ENCODE assay signal across 14 cellular contexts in the genomic region with DNA sequence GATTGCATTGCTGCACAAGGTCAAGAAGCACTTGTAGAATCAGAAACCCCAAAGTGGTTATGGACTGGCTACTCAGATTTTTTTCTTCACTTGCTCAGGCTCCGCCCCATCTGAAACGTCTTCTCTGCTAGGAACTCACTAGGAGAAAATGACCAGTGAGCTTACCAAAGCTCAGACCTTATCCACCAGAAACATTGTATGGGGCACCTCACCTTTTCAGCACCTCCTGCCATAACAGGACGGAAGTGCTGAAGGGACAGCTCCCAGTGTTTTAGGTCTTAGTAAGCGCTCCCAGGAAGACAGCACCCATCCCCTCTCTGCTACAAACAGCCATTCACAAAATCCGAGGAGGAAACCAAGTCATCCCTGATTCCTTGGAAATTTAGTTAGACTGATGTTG. TPM values are rescaled to one million over a fixed set of nuclear protein-coding genes. Genes with fewer than 3 reads are reported as not detected.
DNase-seq lines count a peak whose midpoint lies in the region; ATAC-seq and TF ChIP-seq lines count a peak whose summit lies in the region.
"Had no signal": no experiment of that assay in that cellular context is flagged by ENCODE, and none has a peak within 500 bp of the region (broad histone marks: within the 10 kb centered on the region; RNA-seq: fewer than 3 reads in every experiment).

No MANE protein-coding gene starts in this region.

- TF ChIP-seq CTCF in BE2C (IDR thresholded peaks at IDR 0.05; ENCODE audit: low read depth, low read length) (no peak), astrocyte of the cerebellum (IDR thresholded peaks at IDR 0.05; ENCODE audit: low read depth, low read length, missing control alignments) (no peak), kidney epithelial cell (IDR thresholded peaks at IDR 0.05; ENCODE audit: insufficient read depth, low read length, poor library complexity, severe bottlenecking) (no peak), stomach (IDR thresholded peaks at IDR 0.05) (no peak)

- H3K27ac Mint-ChIP-seq in activated CD4-positive, alpha-beta memory T cell treated with anti-CD3 and anti-CD28 coated beads, Interleukin-2, amount 10 ng/mL, durations not matched to agents 7 days and 5 days: no peak overlapping the region

- no peak for TF ChIP-seq EP300 in stomach (IDR thresholded peaks at IDR 0.05)

- H3K9ac ChIP-seq in HUES48 (ENCODE audit: low read depth, low read length): no peak overlapping the region

- H3K9me3 Mint-ChIP-seq in activated CD4-positive, alpha-beta memory T cell treated with anti-CD3 and anti-CD28 coated beads, Interleukin-2, amount 10 ng/mL, durations not matched to agents 7 days and 5 days: no peaks in the 10 kb centered on the region

- in situ Hi-C loops in astrocyte of the cerebellum (cut with HindIII; ENCODE audit: low sequenced_read_pairs): no loop called here

- intact Hi-C loops in stomach (cut with DNase I; ENCODE audit: low total_unique reads): no loop called here

- no peaks in the 10 kb centered on the region for H3K27me3 ChIP-seq in BE2C
- H3K27me3 ChIP-seq in HUES48 (ENCODE audit: control insufficient read depth, insufficient read depth, low read length): peaks cover 31% of the 10 kb centered on the region
- H3K27me3 ChIP-seq in kidney epithelial cell (ENCODE audit: control insufficient read depth, insufficient read depth, low read length): peaks cover 11% of the 10 kb centered on the region
- peaks cover 0 to 46% (median 21%) of the 10 kb centered on the region in 3 donors for H3K27me3 ChIP-seq in stomach
- H3K27me3 ChIP-seq: thyroid gland had no signal

- DNase-seq in BE2C (no peak), astrocyte of the cerebellum (ENCODE audit: low read depth) (peak; percentile 5), kidney epithelial cell (ENCODE audit: low read depth) (peak; percentile 9), SW480 (ENCODE audit: low spot score) (no peak), stomach (no peak)
- no peak for DNase-seq in activated CD4-positive, alpha-beta memory T cell treated with anti-CD3 and anti-CD28 coated beads, Interleukin-2, amount 10 ng/mL, durations not matched to agents 7 days and 5 days
- DNase-seq: aorta, left ventricle myocardium inferior had no signal

- CTCF ChIA-PET in activated CD4-positive, alpha-beta memory T cell treated with anti-CD3 and anti-CD28 coated beads, Interleukin-2, amount 10 ng/mL, durations not matched to agents 7 days and 5 days (lab: Charles Lee): no interaction called here

- H3K4me1 ChIP-seq in BE2C (no peaks in the 10 kb centered on the region; the same call in 1 of the 2 replicates), HUES48 (ENCODE audit: control insufficient read depth, insufficient read depth, low read length) (peaks cover 6% of the 10 kb centered on the region), stomach (peaks cover 0 to 18% (median 8%) of the 10 kb centered on the region in 4 donors)
- H3K4me1 ChIP-seq: left ventricle myocardium inferior, thyroid gland had no signal

- POLR2A ChIA-PET in activated CD4-positive, alpha-beta memory T cell treated with anti-CD3 and anti-CD28 coated beads, Interleukin-2, amount 10 ng/mL, durations not matched to agents 7 days and 5 days (lab: Charles Lee): no interaction called here

- H3K36me3 ChIP-seq in BE2C (no peaks in the 10 kb centered on the region), HUES48 (ENCODE audit: control insufficient read depth, insufficient read depth, low read length) (no peaks in the 10 kb centered on the region), kidney epithelial cell (ENCODE audit: control insufficient read depth, insufficient read depth, low read length) (no peaks in the 10 kb centered on the region), stomach (no peaks in the 10 kb centered on the region)
- H3K36me3 ChIP-seq: left ventricle myocardium inferior, thyroid gland had no signal

- H3K9me3 ChIP-seq in BE2C: no peaks in the 10 kb centered on the region
- H3K9me3 ChIP-seq in HUES48 (ENCODE audit: control insufficient read depth, insufficient read depth, low read length): no peaks in the 10 kb centered on the region
- H3K9me3 ChIP-seq in stomach: no peaks in the 10 kb centered on the region
- H3K9me3 ChIP-seq: left ventricle myocardium inferior, thyroid gland had no signal

- 6 to 10% (median 8%) methylated on average over 5 of the region's 5 CpGs for WGBS in stomach, 5 donors

- no peaks in the 10 kb centered on the region for H3K4me1 Mint-ChIP-seq in activated CD4-positive, alpha-beta memory T cell treated with anti-CD3 and anti-CD28 coated beads, Interleukin-2, amount 10 ng/mL, durations not matched to agents 7 days and 5 days

- H3K36me3 Mint-ChIP-seq in activated CD4-positive, alpha-beta memory T cell treated with anti-CD3 and anti-CD28 coated beads, Interleukin-2, amount 10 ng/mL, durations not matched to agents 7 days and 5 days (ENCODE audit: low read depth): no peaks in the 10 kb centered on the region

- no peak for ATAC-seq in GM21360 (IDR thresholded peaks at IDR 0.05; ENCODE audit: unreplicated experiment)
- ATAC-seq: K562 had no signal

- peaks cover 2% of the 10 kb centered on the region for H3K27me3 Mint-ChIP-seq in activated CD4-positive, alpha-beta memory T cell treated with anti-CD3 and anti-CD28 coated beads, Interleukin-2, amount 10 ng/mL, durations not matched to agents 7 days and 5 days

- H3K4me3 Mint-ChIP-seq in activated CD4-positive, alpha-beta memory T cell treated with anti-CD3 and anti-CD28 coated beads, Interleukin-2, amount 10 ng/mL, durations not matched to agents 7 days and 5 days: no peak overlapping the region

- TF ChIP-seq POLR2A in stomach (IDR thresholded peaks at IDR 0.05): no peak

- H3K4me3 ChIP-seq in BE2C (ENCODE audit: low read depth, low read length) (peak overlapping the region; percentile 72; the same call in 1 of the 2 replicates), HUES48 (ENCODE audit: low read depth, low read length) (peak overlapping the region; percentile 76), astrocyte of the cerebellum (ENCODE audit: low read depth, low read length) (no peak overlapping the region), kidney epithelial cell (ENCODE audit: low read depth, low read length) (no peak overlapping the region), stomach (no peak overlapping the region)
- H3K4me3 ChIP-seq: K562, left ventricle myocardium inferior, thyroid gland had no signal

- H3K27ac ChIP-seq in HUES48 (ENCODE audit: low read depth, low read length): no peak overlapping the region
- no peak overlapping the region for H3K27ac ChIP-seq in stomach
- H3K27ac ChIP-seq: C4-2B, left ventricle myocardium inferior, thyroid gland had no signal

RNA-seq across cellular contexts. Expression of gene GABRA1, which starts 1.2 kb away (rescaled TPM):
- polyA plus RNA-seq in BE2C (2012; ENCODE audit: insufficient read depth, insufficient read length, low read depth): 0.77 TPM
- total RNA-seq in kidney epithelial cell (not detected in 2 replicates), stomach (under 1 TPM in 1 of 5 donors, not detected in 4; 0.92 TPM)
- polyA plus RNA-seq in stomach: under 1 TPM in 2 of 3 donors, not detected in 1; 0.05 to 0.75 TPM
- not detected for total RNA-seq in activated CD4-positive, alpha-beta memory T cell treated with anti-CD3 and anti-CD28 coated beads, Interleukin-2, amount 10 ng/mL, durations not matched to agents 7 days and 5 days
- total RNA-seq: aorta, K562, left ventricle myocardium inferior, NCI-H460, thyroid gland had no signal
- polyA plus RNA-seq: aorta had no signal

Comparison
In these comparisons a context has a peak if more than half of its experiments do, and no peak if none do; other contexts are left out.
1. DNase-seq: peak in astrocyte of the cerebellum (single experiment) and kidney epithelial cell (single experiment); none in BE2C (single experiment), SW480 (single experiment), stomach (single experiment) and activated CD4-positive, alpha-beta memory T cell treated with anti-CD3 and anti-CD28 coated beads, Interleukin-2, amount 10 ng/mL, durations not matched to agents 7 days and 5 days (single experiment).
2. H3K4me3 ChIP-seq: peak in BE2C (single experiment) and HUES48 (single experiment); none in astrocyte of the cerebellum (single experiment), kidney epithelial cell (single experiment) and stomach (0 of 4).